22 cellular contexts compared by ENCODE assay signal in the genomic region with DNA sequence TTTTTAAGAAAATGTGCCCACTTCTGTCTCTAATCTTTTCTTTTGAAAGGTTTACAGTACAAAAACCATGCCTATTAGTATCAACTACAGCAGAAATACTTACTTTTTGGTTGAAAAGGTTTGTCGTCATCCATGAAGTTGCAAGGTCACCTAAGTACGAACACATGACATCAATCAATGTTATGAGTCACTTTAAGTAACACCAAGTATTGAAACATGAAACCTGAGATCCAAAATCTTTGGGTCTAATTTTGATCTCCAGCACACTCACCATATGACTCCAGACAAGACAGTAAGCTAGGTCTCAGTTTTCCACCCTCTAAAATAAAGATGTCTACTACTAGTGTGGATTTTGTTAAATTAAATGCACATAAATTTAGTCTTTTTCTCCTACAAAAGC.
"Had no signal": no experiment of that assay in that cellular context is flagged by ENCODE, and none has a peak within 500 bp of the region (broad histone marks: within the 10 kb centered on the region; RNA-seq: fewer than 3 reads in every experiment).

No MANE protein-coding gene starts in this region.

- H3K9me3 Mint-ChIP-seq: activated naive CD4-positive, alpha-beta T cell treated with anti-CD3 and anti-CD28 coated beads, Interleukin-2, amount 10 ng/mL, durations not matched to agents 7 days and 5 days; activated T-helper 2 cell treated with anti-CD3 and anti-CD28 coated beads, Interferon-gamma antibody, Interleukin-2, Interleukin-4, amounts not matched to agents 10 μg/mL and 5 μg/mL and 100 μg/mL, durations not matched to agents 14 hours and 24 hours and 36 hours; effector memory CD8-positive, alpha-beta T cell; memory B cell; stimulated activated naive B cell treated with anti-CD40 and anti-IgM and Interleukin-4, amounts not matched to agents 10 μg/mL and 1 μg/mL and 100 μg/mL, for 72 hours; T-cell had no signal

- ATAC-seq: activated CD4-positive, alpha-beta T cell treated with anti-CD3 and anti-CD28 coated beads for 36 hours; activated CD8-positive, alpha-beta T cell treated with anti-CD3 and anti-CD28 coated beads, Interleukin-2, amount 10 ng/mL, durations not matched to agents 7 days and 5 days; body of pancreas; effector memory CD8-positive, alpha-beta T cell; foreskin keratinocyte; left lung; sciatic nerve; stimulated activated naive B cell treated with anti-CD40 and anti-IgM and Interleukin-4, amounts not matched to agents 10 μg/mL and 1 μg/mL and 100 μg/mL, for 72 hours; T-cell had no signal

- H3K4me3 Mint-ChIP-seq: activated CD4-positive, alpha-beta T cell treated with anti-CD3 and anti-CD28 coated beads for 36 hours; activated CD8-positive, alpha-beta T cell treated with anti-CD3 and anti-CD28 coated beads, Interleukin-2, amount 10 ng/mL, durations not matched to agents 7 days and 5 days; activated naive CD4-positive, alpha-beta T cell treated with anti-CD3 and anti-CD28 coated beads, Interleukin-2, amount 10 ng/mL, durations not matched to agents 7 days and 5 days; effector memory CD8-positive, alpha-beta T cell; memory B cell; nephron; stimulated activated naive B cell treated with anti-CD40 and anti-IgM and Interleukin-4, amounts not matched to agents 10 μg/mL and 1 μg/mL and 100 μg/mL, for 72 hours; T-cell had no signal

- H3K27me3 Mint-ChIP-seq: activated CD4-positive, alpha-beta T cell treated with anti-CD3 and anti-CD28 coated beads for 36 hours; activated naive CD4-positive, alpha-beta T cell treated with anti-CD3 and anti-CD28 coated beads, Interleukin-2, amount 10 ng/mL, durations not matched to agents 7 days and 5 days; effector memory CD8-positive, alpha-beta T cell; memory B cell; progenitor cell of endocrine pancreas; stimulated activated naive B cell treated with anti-CD40 and anti-IgM and Interleukin-4, amounts not matched to agents 10 μg/mL and 1 μg/mL and 100 μg/mL, for 72 hours; T-cell had no signal

- H3K27ac Mint-ChIP-seq: activated CD4-positive, alpha-beta T cell treated with anti-CD3 and anti-CD28 coated beads for 36 hours; activated CD8-positive, alpha-beta T cell treated with anti-CD3 and anti-CD28 coated beads, Interleukin-2, amount 10 ng/mL, durations not matched to agents 7 days and 5 days; activated naive CD4-positive, alpha-beta T cell treated with anti-CD3 and anti-CD28 coated beads, Interleukin-2, amount 10 ng/mL, durations not matched to agents 7 days and 5 days; activated T-helper 2 cell treated with anti-CD3 and anti-CD28 coated beads, Interferon-gamma antibody, Interleukin-2, Interleukin-4, amounts not matched to agents 10 μg/mL and 5 μg/mL and 100 μg/mL, durations not matched to agents 14 hours and 24 hours and 36 hours; effector memory CD8-positive, alpha-beta T cell; memory B cell; progenitor cell of endocrine pancreas; stimulated activated naive B cell treated with anti-CD40 and anti-IgM and Interleukin-4, amounts not matched to agents 10 μg/mL and 1 μg/mL and 100 μg/mL, for 72 hours; T-cell had no signal

- H3K4me1 Mint-ChIP-seq: memory B cell had no signal

- DNase-seq: activated CD4-positive, alpha-beta T cell treated with anti-CD3 and anti-CD28 coated beads for 36 hours; activated CD8-positive, alpha-beta T cell treated with anti-CD3 and anti-CD28 coated beads, Interleukin-2, amount 10 ng/mL, durations not matched to agents 7 days and 5 days; activated naive CD4-positive, alpha-beta T cell treated with anti-CD3 and anti-CD28 coated beads, Interleukin-2, amount 10 ng/mL, durations not matched to agents 7 days and 5 days; adrenal gland; body of pancreas; central memory CD4-positive, alpha-beta T cell; effector memory CD8-positive, alpha-beta T cell; foreskin keratinocyte; head of caudate nucleus; islet precursor cell; left lung; occipital lobe; stimulated activated CD4-positive, alpha-beta T cell treated with anti-CD3 and anti-CD28 coated beads, Interleukin-2, amount 100 ng/mL, for 24 hours; stimulated activated naive B cell treated with anti-CD40 and anti-IgM and Interleukin-4, amounts not matched to agents 10 μg/mL and 1 μg/mL and 100 μg/mL, for 72 hours; T-cell; trophoblast cell; WERI-Rb-1 had no signal

- H3K4me3 ChIP-seq: adrenal gland, body of pancreas, left lung had no signal
